In the genomic region with DNA sequence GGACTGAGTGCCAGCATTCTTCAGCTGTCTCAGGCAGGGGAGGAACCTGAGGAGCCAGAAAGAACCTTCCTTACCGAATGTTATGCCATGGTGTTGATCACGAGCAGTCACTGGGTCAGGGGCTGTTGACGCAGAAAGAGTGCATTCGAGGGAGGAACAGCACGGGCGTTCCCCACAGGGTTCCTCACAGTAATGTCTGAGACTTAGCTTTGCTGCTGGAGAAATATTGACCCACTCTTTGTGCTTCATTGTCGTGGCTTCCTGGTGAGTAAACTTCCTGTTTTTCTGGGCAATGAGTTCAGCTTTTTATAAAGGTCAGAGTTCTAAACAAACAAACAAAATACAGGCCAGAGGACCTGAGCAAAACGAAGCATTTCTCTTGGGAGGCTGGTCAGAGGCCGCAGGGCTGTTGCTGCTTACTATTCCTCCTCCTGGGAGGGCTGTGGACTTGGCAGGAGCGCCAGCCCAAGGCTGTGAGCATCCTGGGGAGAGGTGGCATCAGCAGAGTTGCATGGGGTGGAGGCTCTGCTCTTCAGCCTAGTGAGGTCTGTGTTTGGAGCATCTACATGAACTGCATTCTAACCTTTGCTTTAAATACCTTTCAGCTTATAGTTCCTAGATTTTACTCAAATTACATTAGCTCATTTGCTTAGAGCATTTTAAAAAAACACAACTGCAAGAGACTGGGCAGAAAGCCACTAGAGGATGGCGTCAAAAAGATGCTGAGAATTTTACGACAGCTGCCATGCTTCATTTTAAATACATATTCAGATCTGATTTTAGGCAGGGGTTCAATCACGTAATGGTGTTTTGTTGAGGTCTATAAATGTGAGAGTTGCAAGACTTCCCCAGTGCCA, we compare ENCODE assay signal across 11 cellular contexts.
A peak's percentile ranks its signal among the peaks of the same experiment; 100 is the strongest.
DNase-seq lines count a peak whose midpoint lies in the region; ATAC-seq and TF ChIP-seq lines count a peak whose summit lies in the region.
"Had no signal": no experiment of that assay in that cellular context is flagged by ENCODE, and none has a peak within 500 bp of the region (broad histone marks: within the 10 kb centered on the region; RNA-seq: fewer than 3 reads in every experiment).

No MANE protein-coding gene starts in this region.

- H3K4me3 Mint-ChIP-seq in T-helper 1 cell treated with Interleukin-12 subunit alpha and Interleukin-12 subunit beta and Interleukin-4 antibody, amounts not matched to agents 30 μg/mL and 1 μg/mL, for 36 hours: peak overlapping the region; percentile 74

- peaks cover 2% of the 10 kb centered on the region for H3K9me3 Mint-ChIP-seq in T-helper 1 cell treated with Interleukin-12 subunit alpha and Interleukin-12 subunit beta and Interleukin-4 antibody, amounts not matched to agents 30 μg/mL and 1 μg/mL, for 36 hours

- peak overlapping the region; percentile 68 for H3K27ac ChIP-seq in Panc1 (ENCODE audit: low read length)

- peaks cover 75% of the 10 kb centered on the region for H3K36me3 Mint-ChIP-seq in T-helper 1 cell treated with Interleukin-12 subunit alpha and Interleukin-12 subunit beta and Interleukin-4 antibody, amounts not matched to agents 30 μg/mL and 1 μg/mL, for 36 hours (ENCODE audit: low read depth)

- H3K27ac Mint-ChIP-seq in T-helper 1 cell treated with Interleukin-12 subunit alpha and Interleukin-12 subunit beta and Interleukin-4 antibody, amounts not matched to agents 30 μg/mL and 1 μg/mL, for 36 hours: peak overlapping the region; percentile 86

- POLR2A ChIA-PET in Panc1 (lab: Charles Lee): interaction anchor here (0.8 kb wide), 1 partner anchor 16 kb away, joined by 4 read pairs; no protein-coding TSS in a partner anchor

- H3K27me3 Mint-ChIP-seq in T-helper 1 cell treated with Interleukin-12 subunit alpha and Interleukin-12 subunit beta and Interleukin-4 antibody, amounts not matched to agents 30 μg/mL and 1 μg/mL, for 36 hours (ENCODE audit: low read depth): no peaks in the 10 kb centered on the region

- CTCF ChIA-PET in Panc1 (lab: Charles Lee): interaction anchor here (1.0 kb wide), 1 partner anchor 18 kb away, joined by 3 read pairs; no protein-coding TSS in a partner anchor

- H3K4me1 ChIP-seq in Panc1 (ENCODE audit: control insufficient read depth, insufficient read depth, low read length): peaks cover 24% of the 10 kb centered on the region

- in situ Hi-C loops in Panc1 (cut with HindIII; ENCODE audit: low pct_unique_long_range_greater_than_20kb, low sequenced_read_pairs): no loop called here

- TF ChIP-seq CTCF in Panc1 (IDR thresholded peaks at IDR 0.05) (no peak), fibroblast of pulmonary artery (IDR thresholded peaks at IDR 0.05; ENCODE audit: low read length, missing control alignments) (no peak), GM10266 (IDR thresholded peaks at IDR 0.05; ENCODE audit: control insufficient read depth, insufficient read depth, low read depth, missing control alignments) (no peak)

- H3K9me3 ChIP-seq in Panc1 (ENCODE audit: control insufficient read depth, insufficient read depth, low read depth, low read length): no peaks in the 10 kb centered on the region
- H3K9me3 ChIP-seq: stomach had no signal

- H3K36me3 ChIP-seq in Panc1 (ENCODE audit: control insufficient read depth, insufficient read depth, low read length): no peaks in the 10 kb centered on the region; the same call in 1 of the 2 replicates

- H3K27me3 ChIP-seq in Panc1 (ENCODE audit: control insufficient read depth, insufficient read depth, low read length): no peaks in the 10 kb centered on the region
- H3K27me3 ChIP-seq: stomach had no signal

- H3K4me3 ChIP-seq in Panc1 (ENCODE audit: low read depth in 2 of 2, low read length in 2 of 2): peak overlapping the region in 1 of 2 experiments; percentile 18; a peak in 1 of 4 replicates
- no peak overlapping the region for H3K4me3 ChIP-seq in fibroblast of pulmonary artery (replicated peaks; ENCODE audit: low read depth, low read length)
- H3K4me3 ChIP-seq: stomach had no signal

- no peak for DNase-seq in T-helper 1 cell
- DNase-seq in Panc1 (ENCODE audit: low read depth, low spot score): peak; percentile 82
- DNase-seq in fibroblast of pulmonary artery (ENCODE audit: low read depth): peak; percentile 91
- peak; percentile 97 for DNase-seq in smooth muscle cell of the brain vasculature (ENCODE audit: low read depth, low spot score)
- no peak for DNase-seq in GM10266 (ENCODE audit: extremely low spot score)
- no peak for DNase-seq in NCI-H1105 (lab: John Stamatoyannopoulos, UW)
- DNase-seq in UCSD-AML1 (lab: John Stamatoyannopoulos, UW; ENCODE audit: unreplicated experiment): no peak
- DNase-seq: activated naive CD4-positive, alpha-beta T cell treated with Interleukin-2 at 50 U/mL for 16 hours; NCI-H524; stomach had no signal

- intact Hi-C loops in Panc1 (cut with micrococcal nuclease; ENCODE audit: unreplicated experiment): no loop called here

- no TSS peak for BruUV-seq in Panc1 (replicated peaks; lab: Mats Ljungman, UMichigan)

- peaks cover 23% of the 10 kb centered on the region for H3K4me1 Mint-ChIP-seq in T-helper 1 cell treated with Interleukin-12 subunit alpha and Interleukin-12 subunit beta and Interleukin-4 antibody, amounts not matched to agents 30 μg/mL and 1 μg/mL, for 36 hours (ENCODE audit: low read depth)

- ATAC-seq in Panc1: peak; percentile 94

Comparison
In these comparisons a context has a peak if more than half of its experiments do, and no peak if none do; other contexts are left out.
1. DNase-seq: peak in Panc1 (single experiment), fibroblast of pulmonary artery (single experiment) and smooth muscle cell of the brain vasculature (single experiment); none in T-helper 1 cell (0 of 5), GM10266 (single experiment), NCI-H1105 (single experiment) and UCSD-AML1 (single experiment).